In genomic region chr6:166936079-166936787, GRCh38 we compare ENCODE assay signal across 1 cellular context.
TF ChIP-seq lines count a peak whose summit lies in the region.

No MANE protein-coding gene starts in this region.

TF ChIP-seq in GM12878, 131 proteins besides CTCF, POLR2A, EP300 and RAD21 (continued from another document):
- TF ChIP-seq SKIL (IDR thresholded peaks at IDR 0.05; ENCODE audit: low read depth, poor library complexity, severe bottlenecking) (no peak), MEF2B (IDR thresholded peaks at IDR 0.05; ENCODE audit: partially characterized antibody, poor library complexity, severe bottlenecking) (peak; percentile 28)
